In genomic region chr10:65292551-65292950, GRCh38 we compare ENCODE assay signal across 20 cellular contexts.
DNase-seq lines count a peak whose midpoint lies in the region; ATAC-seq and TF ChIP-seq lines count a peak whose summit lies in the region.
"Had no signal": no experiment of that assay in that cellular context is flagged by ENCODE, and none has a peak within 500 bp of the region (broad histone marks: within the 10 kb centered on the region; RNA-seq: fewer than 3 reads in every experiment).

No MANE protein-coding gene starts in this region.

- H3K36me3 ChIP-seq in GM23338 (ENCODE audit: insufficient read depth) (no peaks in the 10 kb centered on the region), PC-9 (ENCODE audit: low read depth) (no peaks in the 10 kb centered on the region), mesenchymal stem cell (ENCODE audit: control insufficient read depth in 1 of 2, insufficient read depth in 2 of 2, low read depth in 1 of 2, low read length in 2 of 2) (no peaks in the 10 kb centered on the region)
- H3K36me3 ChIP-seq: BE2C; BLaER1 treated with 17β-estradiol and CSF1 and Interleukin-3, amounts not matched to agents 10 nM and 100 nM had no signal

- H3K4me2 ChIP-seq in GM23338 (no peak overlapping the region), PC-9 (no peak overlapping the region), mesenchymal stem cell (ENCODE audit: low read length, poor library complexity, severe bottlenecking) (no peak overlapping the region)
- H3K4me2 ChIP-seq: A549; BLaER1 treated with 17β-estradiol and CSF1 and Interleukin-3, amounts not matched to agents 10 nM and 100 nM had no signal

- no TSS peak for BruUV-seq in PC-9 (replicated peaks; lab: Mats Ljungman, UMichigan)

- H2AK5ac ChIP-seq in mesenchymal stem cell (ENCODE audit: low read length, severe bottlenecking): no peak overlapping the region

- H3K9me2 ChIP-seq in GM23338 (ENCODE audit: insufficient read depth) (no peaks in the 10 kb centered on the region; the same call in 1 of the 2 replicates), PC-9 (ENCODE audit: insufficient read depth) (peaks cover 11% of the 10 kb centered on the region; the same call in 1 of the 2 replicates)

- no peak overlapping the region for H2BK5ac ChIP-seq in mesenchymal stem cell (ENCODE audit: low read depth, low read length, poor library complexity, severe bottlenecking)

- no peaks in the 10 kb centered on the region for H3K36me3 Mint-ChIP-seq in GM23338 (ENCODE audit: low read depth)
- H3K36me3 Mint-ChIP-seq: CD14-positive monocyte; CD4-positive, alpha-beta memory T cell had no signal

- no peak overlapping the region for H3K27ac ChIP-seq in GM23338 (ENCODE audit: low read depth)
- H3K27ac ChIP-seq in PC-9: no peak overlapping the region
- no peak overlapping the region for H3K27ac ChIP-seq in mesenchymal stem cell (ENCODE audit: low read length, poor library complexity, severe bottlenecking)
- H3K27ac ChIP-seq: A549; BLaER1 treated with 17β-estradiol and CSF1 and Interleukin-3, amounts not matched to agents 10 nM and 100 nM; GM23248 had no signal

- H2BK15ac ChIP-seq in mesenchymal stem cell (ENCODE audit: low read depth, poor library complexity, severe bottlenecking): no peak overlapping the region

- H3K9ac ChIP-seq in mesenchymal stem cell (ENCODE audit: low read length): no peak overlapping the region
- H3K9ac ChIP-seq: BLaER1 treated with 17β-estradiol and CSF1 and Interleukin-3, amounts not matched to agents 10 nM and 100 nM; GM23248 had no signal

- peak overlapping the region; percentile 8; the same call in 1 of the 2 replicates for H3K27ac Mint-ChIP-seq in GM23338
- H3K27ac Mint-ChIP-seq: CD14-positive monocyte; CD4-positive, alpha-beta memory T cell; H9 had no signal

- H3F3A ChIP-seq in GM23338 (replicated peaks; ENCODE audit: low read depth) (no peaks in the 10 kb centered on the region), PC-9 (ENCODE audit: insufficient read depth, low read depth) (no peaks in the 10 kb centered on the region)

- no peaks in the 10 kb centered on the region for H3K9me3 Mint-ChIP-seq in GM23338
- H3K9me3 Mint-ChIP-seq: H9 had no signal

- H3K4ac ChIP-seq in mesenchymal stem cell (ENCODE audit: low read depth in 1 of 2, low read length in 2 of 2): no peak overlapping the region

- no peak for DNase-seq in GM23338 (ENCODE audit: low spot score)
- DNase-seq in PC-9: no peak
- no peak for DNase-seq in mesenchymal stem cell
- no peak for DNase-seq in activated T-cell treated with anti-CD3 and anti-CD28 coated beads, Interleukin-2, amount 50 U/mL, for 1 hour
- DNase-seq: 8988T; ACHN; AML-193; BE2C; Caco-2; CD4-positive, alpha-beta memory T cell; DMS153; DND-41; GM23248; H9 had no signal

- no peaks in the 10 kb centered on the region for H3K27me3 ChIP-seq in GM23338 (ENCODE audit: insufficient read depth)
- no peaks in the 10 kb centered on the region for H3K27me3 ChIP-seq in PC-9 (ENCODE audit: insufficient read depth, low read depth)
- no peaks in the 10 kb centered on the region for H3K27me3 ChIP-seq in mesenchymal stem cell (ENCODE audit: control insufficient read depth in 1 of 2, insufficient read depth in 1 of 2, low read length in 2 of 2)
- H3K27me3 ChIP-seq: BE2C; BLaER1 treated with 17β-estradiol and CSF1 and Interleukin-3, amounts not matched to agents 10 nM and 100 nM had no signal

- H3K18ac ChIP-seq in mesenchymal stem cell (ENCODE audit: low read depth in 1 of 2, low read length in 2 of 2): peak overlapping the region; percentile 23 to 70

- H4K20me1 ChIP-seq in GM23338 (replicated peaks; ENCODE audit: insufficient read depth) (no peaks in the 10 kb centered on the region), PC-9 (ENCODE audit: insufficient read depth) (no peaks in the 10 kb centered on the region)
- H4K20me1 ChIP-seq: BLaER1 treated with 17β-estradiol and CSF1 and Interleukin-3, amounts not matched to agents 10 nM and 100 nM had no signal

- no peak overlapping the region for H3K4me3 Mint-ChIP-seq in GM23338
- H3K4me3 Mint-ChIP-seq: CD14-positive monocyte; CD4-positive, alpha-beta memory T cell; H9 had no signal

- H3K4me3 ChIP-seq in GM23338: no peak overlapping the region
- no peak overlapping the region for H3K4me3 ChIP-seq in PC-9
- H3K4me3 ChIP-seq in mesenchymal stem cell (ENCODE audit: insufficient read depth in 1 of 2, low read depth in 1 of 2, low read length in 2 of 2): no peak overlapping the region
- H3K4me3 ChIP-seq: A549; BLaER1 treated with 17β-estradiol and CSF1 and Interleukin-3, amounts not matched to agents 10 nM and 100 nM; GM23248 had no signal

- CTCF ChIA-PET in PC-9 (lab: Charles Lee): no interaction called here

- no peak for ATAC-seq in GM23338
- ATAC-seq in GM18909 (IDR thresholded peaks at IDR 0.05; ENCODE audit: poor library complexity, unreplicated experiment): no peak
- no peak for ATAC-seq in activated CD4-positive, CD25-positive, alpha-beta regulatory T cell treated with anti-CD3 and anti-CD28 coated beads, Interleukin-2, amount 50 U/mL, for 24 hours
- ATAC-seq: A549, HCT116 had no signal

- peak overlapping the region in 1 of 2 experiments; percentile 96 for H2BK12ac ChIP-seq in mesenchymal stem cell (ENCODE audit: low read length in 2 of 2)

- 94% methylated on average over 3 of the region's 3 CpGs for WGBS in mesenchymal stem cell

- peaks cover 6% of the 10 kb centered on the region for H3K4me1 Mint-ChIP-seq in GM23338
- H3K4me1 Mint-ChIP-seq: CD14-positive monocyte; CD4-positive, alpha-beta memory T cell had no signal

- H3K9me3 ChIP-seq in PC-9 (ENCODE audit: insufficient read depth, low read depth) (no peaks in the 10 kb centered on the region), mesenchymal stem cell (ENCODE audit: control insufficient read depth, low read length) (no peaks in the 10 kb centered on the region)
- H3K9me3 ChIP-seq: A549; BE2C; BLaER1 treated with 17β-estradiol and CSF1 and Interleukin-3, amounts not matched to agents 10 nM and 100 nM; Caco-2 had no signal

- no peak overlapping the region for H3K23ac ChIP-seq in mesenchymal stem cell (ENCODE audit: low read length in 2 of 2)

- H3K79me2 ChIP-seq in GM23338 (replicated peaks; ENCODE audit: insufficient read depth) (no peaks in the 10 kb centered on the region), PC-9 (ENCODE audit: low read depth) (no peaks in the 10 kb centered on the region)

- H4K91ac ChIP-seq in mesenchymal stem cell (ENCODE audit: low read length): no peak overlapping the region

- H4K8ac ChIP-seq in mesenchymal stem cell (ENCODE audit: low read length): no peak overlapping the region

- POLR2A ChIA-PET in PC-9 (lab: Charles Lee; ENCODE audit: unreplicated experiment): no interaction called here

- intact Hi-C loops in PC-9 (cut with micrococcal nuclease; ENCODE audit: unreplicated experiment): no loop called here

- TF ChIP-seq CTCF in GM23338 (conservative IDR thresholded peaks at IDR 0.05; ENCODE audit: low read depth in 2 of 2): no peak
- TF ChIP-seq CTCF in PC-9 (conservative IDR thresholded peaks at IDR 0.05): no peak

- H3K27me3 Mint-ChIP-seq in GM23338 (ENCODE audit: insufficient read depth, low read depth, poor library complexity): no peaks in the 10 kb centered on the region
- H3K27me3 Mint-ChIP-seq: CD4-positive, alpha-beta memory T cell had no signal

- H3K14ac ChIP-seq in mesenchymal stem cell (ENCODE audit: low read length in 2 of 2): no peak overlapping the region

- H3K4me1 ChIP-seq in GM23338 (ENCODE audit: insufficient read depth) (peaks cover 12% of the 10 kb centered on the region; the same call in 1 of the 2 replicates), PC-9 (replicated peaks; ENCODE audit: insufficient read depth) (no peaks in the 10 kb centered on the region), mesenchymal stem cell (ENCODE audit: control insufficient read depth, insufficient read depth, low read depth, low read length) (no peaks in the 10 kb centered on the region)
- H3K4me1 ChIP-seq: A549 had no signal

- no peaks in the 10 kb centered on the region for H3K79me1 ChIP-seq in mesenchymal stem cell (replicated peaks; ENCODE audit: low read length, poor library complexity, severe bottlenecking)

- no peak overlapping the region for H2BK120ac ChIP-seq in mesenchymal stem cell (ENCODE audit: low read depth, low read length)

- H2AFZ ChIP-seq in GM23338 (no peak overlapping the region), PC-9 (0 out of 2 replicates have a peak overlapping the region, but pooled peaks have one; percentile 34), mesenchymal stem cell (ENCODE audit: low read depth, low read length) (no peak overlapping the region)
- H2AFZ ChIP-seq: GM23248 had no signal

TF ChIP-seq in GM23338, 12 proteins besides CTCF, POLR2A, EP300 and RAD21 (continues in another document):
- TF ChIP-seq EZH2phosphoT487 (IDR thresholded peaks at IDR 0.05; ENCODE audit: unreplicated experiment) (no peak), NANOG (IDR thresholded peaks at IDR 0.05; ENCODE audit: borderline replicate concordance) (no peak), JUNB (IDR thresholded peaks at IDR 0.05; ENCODE audit: unreplicated experiment) (no peak), POLR2AphosphoS5 (IDR thresholded peaks at IDR 0.05; ENCODE audit: low read depth) (no peak), STAT1 (IDR thresholded peaks at IDR 0.05; ENCODE audit: unreplicated experiment) (no peak), ETS1 (IDR thresholded peaks at IDR 0.05) (no peak), EZH2 (IDR thresholded peaks at IDR 0.05; ENCODE audit: low read depth, unreplicated experiment) (no peak), ZNF114 (CRISPR knock-in tag; IDR thresholded peaks at IDR 0.05) (no peak)
